Comparison of ENCODE assay signal across 13 cellular contexts in genomic region chr15:101239724-101240136, GRCh38. TPM values are rescaled to one million over a fixed set of nuclear protein-coding genes. Genes with fewer than 3 reads are reported as not detected.
DNase-seq lines count a peak whose midpoint lies in the region; ATAC-seq and TF ChIP-seq lines count a peak whose summit lies in the region.
"Had no signal": no experiment of that assay in that cellular context is flagged by ENCODE, and none has a peak within 500 bp of the region (broad histone marks: within the 10 kb centered on the region; RNA-seq: fewer than 3 reads in every experiment).

No MANE protein-coding gene starts in this region.

- peak overlapping the region in 9 of 11 experiments; percentile 10 to 97 (median 94); a peak in 15 of 22 replicates for H3K27ac ChIP-seq in BLaER1 treated with 17β-estradiol and CSF1 and Interleukin-3, amounts not matched to agents 10 nM and 100 nM
- H3K27ac ChIP-seq in mesendoderm (ENCODE audit: low read depth, low read length): no peak overlapping the region
- H3K27ac ChIP-seq: suprapubic skin had no signal

- H3K9me3 ChIP-seq in BLaER1 treated with 17β-estradiol and CSF1 and Interleukin-3, amounts not matched to agents 10 nM and 100 nM (replicated peaks in 1 of 11): peaks cover 8 to 53% (median 44%) of the 10 kb centered on the region in 11 experiments; a peak in 20 of 22 replicates
- H3K9me3 ChIP-seq: suprapubic skin had no signal

- H3K4me3 Mint-ChIP-seq in HFFc6 (no peak overlapping the region), activated B cell treated with CpG ODN at 0.5 μM for 24 hours (peak overlapping the region; percentile 29)

- no CpG with 5 or more reads among the region's 6 CpGs for WGBS in mesendoderm (ENCODE audit: extremely low coverage, insufficient coverage, low lambda C conversion rate)

- peak overlapping the region; percentile 6 to 99 (median 88); a peak in 17 of 22 replicates for H3K4me2 ChIP-seq in BLaER1 treated with 17β-estradiol and CSF1 and Interleukin-3, amounts not matched to agents 10 nM and 100 nM
- H3K4me2 ChIP-seq in mesendoderm (ENCODE audit: low read length): no peak overlapping the region

- H3K27me3 Mint-ChIP-seq in HFFc6 (ENCODE audit: insufficient read depth) (peaks cover 1% of the 10 kb centered on the region), activated B cell treated with CpG ODN at 0.5 μM for 24 hours (no peaks in the 10 kb centered on the region)

- peaks cover 0 to 68% (median 11%) of the 10 kb centered on the region in 11 experiments; a peak in 11 of 22 replicates for H4K20me1 ChIP-seq in BLaER1 treated with 17β-estradiol and CSF1 and Interleukin-3, amounts not matched to agents 10 nM and 100 nM

- H3K79me1 ChIP-seq in mesendoderm (ENCODE audit: low read length): peaks cover 33% of the 10 kb centered on the region

- no peak overlapping the region for H4K8ac ChIP-seq in mesendoderm (ENCODE audit: low read depth, low read length)

- peaks cover 74% of the 10 kb centered on the region for H3K79me2 ChIP-seq in mesendoderm (ENCODE audit: control insufficient read depth, insufficient read depth, low read length)

- TF ChIP-seq CTCF in HFFc6 (IDR thresholded peaks at IDR 0.05) (no peak), activated B cell treated with CpG ODN at 0.5 μM for 24 hours (IDR thresholded peaks at IDR 0.05) (no peak)

- H3K36me3 ChIP-seq in BLaER1 treated with 17β-estradiol and CSF1 and Interleukin-3, amounts not matched to agents 10 nM and 100 nM: peaks cover 18 to 82% (median 63%) of the 10 kb centered on the region in 11 experiments
- H3K36me3 ChIP-seq in mesendoderm (ENCODE audit: control insufficient read depth, insufficient read depth, low read length): no peaks in the 10 kb centered on the region

- no peak overlapping the region for H3K18ac ChIP-seq in mesendoderm (ENCODE audit: low read length)

- intact Hi-C loops in activated B cell treated with CpG ODN at 0.5 μM for 24 hours (cut with micrococcal nuclease): no loop called here

- DNase-seq in HFFc6 (no peak), activated B cell treated with CpG ODN at 0.5 μM for 24 hours (no peak), mesendoderm (no peak), 8988T (no peak)
- DNase-seq: activated effector memory CD4-positive, alpha-beta T cell treated with Interleukin-2 at 50 U/mL for 16 hours; C1 segment of cervical spinal cord; dorsolateral prefrontal cortex; NCI-H524 treated with DMSO at 0.1 percent for 48 hours had no signal

- no peak overlapping the region for H3K4ac ChIP-seq in mesendoderm (ENCODE audit: low read depth, low read length)

- peak overlapping the region; percentile 45 for H3K56ac ChIP-seq in mesendoderm (ENCODE audit: low read length)

- H3K27ac Mint-ChIP-seq in HFFc6: peak overlapping the region; percentile 33; the same call in 1 of the 2 replicates
- peak overlapping the region; percentile 65 for H3K27ac Mint-ChIP-seq in activated B cell treated with CpG ODN at 0.5 μM for 24 hours

- H2AK5ac ChIP-seq in mesendoderm (ENCODE audit: low read length): no peak overlapping the region

- no peak for ATAC-seq in activated B cell treated with CpG ODN at 0.5 μM for 24 hours (ENCODE audit: low read depth)
- no peak for ATAC-seq in GM18498 (IDR thresholded peaks at IDR 0.05; ENCODE audit: unreplicated experiment)
- ATAC-seq in GM19455 (IDR thresholded peaks at IDR 0.05; ENCODE audit: unreplicated experiment): no peak
- no peak for ATAC-seq in GM18861 (IDR thresholded peaks at IDR 0.05; ENCODE audit: unreplicated experiment)

- H3K23ac ChIP-seq in mesendoderm (ENCODE audit: low read length): no peak overlapping the region

- H3K4me1 ChIP-seq in BLaER1 treated with 17β-estradiol and CSF1 and Interleukin-3, amounts not matched to agents 10 nM and 100 nM: peaks cover 54 to 63% (median 57%) of the 10 kb centered on the region in 10 experiments
- H3K4me1 ChIP-seq in mesendoderm (ENCODE audit: control insufficient read depth, low read depth, low read length): no peaks in the 10 kb centered on the region

- no peak overlapping the region for H4K5ac ChIP-seq in mesendoderm (ENCODE audit: low read length)

- POLR2A ChIA-PET in activated B cell treated with CpG ODN at 0.5 μM for 24 hours (lab: Charles Lee): interaction anchor here (0.9 to 1.8 kb wide), 2 partner anchors 11 to 12 kb away, joined by 3 to 10 read pairs; partner anchors contain the start of gene CHSY1

- H3K9me3 Mint-ChIP-seq in HFFc6 (no peaks in the 10 kb centered on the region), activated B cell treated with CpG ODN at 0.5 μM for 24 hours (no peaks in the 10 kb centered on the region)

- no peak overlapping the region for H3K4me3 ChIP-seq in BLaER1 treated with 17β-estradiol and CSF1 and Interleukin-3, amounts not matched to agents 10 nM and 100 nM
- H3K4me3 ChIP-seq in mesendoderm (ENCODE audit: low read length): no peak overlapping the region
- H3K4me3 ChIP-seq: dorsolateral prefrontal cortex, suprapubic skin had no signal

- no peak overlapping the region for H3K9ac ChIP-seq in BLaER1 treated with 17β-estradiol and CSF1 and Interleukin-3, amounts not matched to agents 10 nM and 100 nM
- no peak overlapping the region for H3K9ac ChIP-seq in mesendoderm (ENCODE audit: low read length)

- peaks cover 18% of the 10 kb centered on the region for H3K36me3 Mint-ChIP-seq in HFFc6 (ENCODE audit: low read depth)
- peaks cover 11% of the 10 kb centered on the region for H3K36me3 Mint-ChIP-seq in activated B cell treated with CpG ODN at 0.5 μM for 24 hours (ENCODE audit: low read depth)

- CTCF ChIA-PET in activated B cell treated with CpG ODN at 0.5 μM for 24 hours (lab: Charles Lee): interaction anchor here (1.3 kb wide), 1 partner anchor 12 kb away, joined by 4 read pairs; the partner anchor contains the start of gene CHSY1

- no peak overlapping the region for H2BK15ac ChIP-seq in mesendoderm (replicated peaks; ENCODE audit: low read depth)

- H3K27me3 ChIP-seq in BLaER1 treated with 17β-estradiol and CSF1 and Interleukin-3, amounts not matched to agents 10 nM and 100 nM: no peaks in the 10 kb centered on the region
- no peaks in the 10 kb centered on the region for H3K27me3 ChIP-seq in mesendoderm (ENCODE audit: insufficient read depth, low read length, poor library complexity)
- H3K27me3 ChIP-seq: dorsolateral prefrontal cortex, suprapubic skin had no signal

- H2BK5ac ChIP-seq in mesendoderm (ENCODE audit: low read length): no peak overlapping the region

- peaks cover 45% of the 10 kb centered on the region for H3K4me1 Mint-ChIP-seq in HFFc6 (ENCODE audit: low read depth)
- H3K4me1 Mint-ChIP-seq in activated B cell treated with CpG ODN at 0.5 μM for 24 hours: peaks cover 57% of the 10 kb centered on the region

- no peak overlapping the region for H2BK120ac ChIP-seq in mesendoderm (ENCODE audit: low read depth, low read length)

RNA-seq across cellular contexts. Expression of gene CHSY1, which starts 12.1 kb away (rescaled TPM):
- 10 to 100 TPM; 29.2 to 44.2 (median 40.0) TPM for total RNA-seq in HFFc6 (2021; fragmentation: NEBNext Ultra II Directional; extraction: Animal tissue kit (Norgen Biotek cat#: 25700))
- 16.5 and 20.4 TPM in 2 replicates for total RNA-seq in activated B cell treated with CpG ODN at 0.5 μM for 24 hours
- polyA plus RNA-seq in mesendoderm (2013, experiment 1 of 2): 33.9 TPM
- polyA plus RNA-seq in mesendoderm (2013, experiment 2 of 2): 36.1 TPM

RNA-seq across cellular contexts. Expression of gene SELENOS, which starts 37.6 kb away (rescaled TPM):
- total RNA-seq in HFFc6 (2021; fragmentation: NEBNext Ultra II Directional; extraction: Animal tissue kit (Norgen Biotek cat#: 25700)): 10 to 100 TPM; 73.1 to 83.1 (median 80.0) TPM
- 23.7 and 24.5 TPM in 2 replicates for total RNA-seq in activated B cell treated with CpG ODN at 0.5 μM for 24 hours
- polyA plus RNA-seq in mesendoderm (2013, experiment 1 of 2): 47.1 TPM
- polyA plus RNA-seq in mesendoderm (2013, experiment 2 of 2): 48.2 TPM

RNA-seq across cellular contexts. Expression of gene SNRPA1, which starts 55.3 kb away (rescaled TPM):
- total RNA-seq in HFFc6 (2021; fragmentation: NEBNext Ultra II Directional; extraction: Animal tissue kit (Norgen Biotek cat#: 25700)): 10 to 100 TPM; 54.9 to 78.8 (median 64.5) TPM
- 119 and 122 TPM in 2 replicates for total RNA-seq in activated B cell treated with CpG ODN at 0.5 μM for 24 hours
- polyA plus RNA-seq in mesendoderm (2013, experiment 1 of 2): 204 TPM
- polyA plus RNA-seq in mesendoderm (2013, experiment 2 of 2): 202 TPM
